ENCODE assay signal across 1 cellular context in genomic region chr19:54248016-54248601, GRCh38.
TF ChIP-seq lines count a peak whose summit lies in the region.

No MANE protein-coding gene starts in this region.

TF ChIP-seq in GM12878, 131 proteins besides CTCF, POLR2A, EP300 and RAD21:
- TF ChIP-seq MYB (IDR thresholded peaks at IDR 0.05; ENCODE audit: borderline replicate concordance, low read depth, low read length) (no peak), IKZF1 (conservative IDR thresholded peaks at IDR 0.05) (0 out of 2 replicates have a peak, but pooled peaks have one; percentile 38), BCLAF1 (IDR thresholded peaks at IDR 0.05) (no peak), ETV6 (conservative IDR thresholded peaks at IDR 0.05 in 1 of 2, IDR thresholded peaks at IDR 0.05 in 1 of 2; ENCODE audit: borderline replicate concordance in 1 of 2, low read depth in 1 of 2) (peak in 1 of 2 experiments; percentile 89; a peak in 2 of 4 replicates), MYC (IDR thresholded peaks at IDR 0.05; ENCODE audit: insufficient read depth, insufficient read length, insufficient replicate concordance, low read length, severe bottlenecking) (no peak), SPI1 (IDR thresholded peaks at IDR 0.05; ENCODE audit: borderline replicate concordance, insufficient read depth, low read depth, low read length) (peak; percentile 25; the same call in 1 of the 2 replicates), SMC3 (IDR thresholded peaks at IDR 0.05; ENCODE audit: borderline replicate concordance, low read length) (no peak), RUNX3 (IDR thresholded peaks at IDR 0.05; ENCODE audit: low read length) (0 out of 2 replicates have a peak, but pooled peaks have one; percentile 12), SRF (IDR thresholded peaks at IDR 0.05; ENCODE audit: low read depth in 2 of 2, low read length in 2 of 2) (no peak), EED (IDR thresholded peaks at IDR 0.05; ENCODE audit: low read depth) (peak; percentile 54; the same call in 1 of the 2 replicates), FOXK2 (IDR thresholded peaks at IDR 0.05) (no peak), SP1 (IDR thresholded peaks at IDR 0.05; ENCODE audit: low read depth, low read length) (no peak), POLR2AphosphoS5 (IDR thresholded peaks at IDR 0.05; ENCODE audit: low read length) (no peak)
